8 cellular contexts compared by ENCODE assay signal in genomic region chr2:72143441-72144356, GRCh38. TPM values are rescaled to one million over a fixed set of nuclear protein-coding genes. Genes with fewer than 3 reads are reported as not detected.
A peak's percentile ranks its signal among the peaks of the same experiment; 100 is the strongest.
DNase-seq lines count a peak whose midpoint lies in the region; ATAC-seq and TF ChIP-seq lines count a peak whose summit lies in the region.

No MANE protein-coding gene starts in this region.

- peak overlapping the region; percentile 52 to 61 (median 56) for H3K4me3 ChIP-seq in esophagus muscularis mucosa
- H3K4me3 ChIP-seq in vagina, result peak overlapping the region; percentile 40 to 42
- no peak overlapping the region for H3K4me3 ChIP-seq in A673 (ENCODE audit: low read depth, low read length, poor library complexity, severe bottlenecking)

- 43% methylated on average over 37 of the region's 70 CpGs for WGBS in esophagus muscularis mucosa

- H3K4me1 ChIP-seq in esophagus muscularis mucosa (peaks cover 58 to 67% (median 66%) of the 10 kb centered on the region in 4 donors), vagina (peaks cover 65% of the 10 kb centered on the region), A673 (ENCODE audit: insufficient read depth, low read length, poor library complexity, severe bottlenecking) (peaks cover 30% of the 10 kb centered on the region)

- TF ChIP-seq POLR2A in esophagus muscularis mucosa (IDR thresholded peaks at IDR 0.05; ENCODE audit: low read depth) (no peak), vagina (IDR thresholded peaks at IDR 0.05) (no peak)

- H3K27me3 Mint-ChIP-seq in activated naive CD8-positive, alpha-beta T cell, result peaks cover 18% of the 10 kb centered on the region
- peaks cover 58% of the 10 kb centered on the region for H3K27me3 Mint-ChIP-seq in activated naive CD8-positive, alpha-beta T cell treated with anti-CD3 and anti-CD28 coated beads for 36 hours
- H3K27me3 Mint-ChIP-seq in natural killer cell treated with Interleukin-12 subunit alpha and Interleukin-12 subunit beta and Interleukin-15 and Interleukin-18, amount 100 ng/mL, for 72 hours, result peaks cover 26 to 38% of the 10 kb centered on the region in 2 donors

- TF ChIP-seq CTCF in esophagus muscularis mucosa (IDR thresholded peaks at IDR 0.05) (no peak), vagina (IDR thresholded peaks at IDR 0.05) (no peak), A673 (conservative IDR thresholded peaks at IDR 0.05; ENCODE audit: low read depth, low read length) (no peak)

- intact Hi-C loops in esophagus muscularis mucosa (cut with DNase I) (loop anchor here (10.0 kb wide), 1 partner anchor 601 kb away; no protein-coding TSS in a partner anchor), vagina (cut with DNase I) (loop anchor here (10.0 kb wide), 2 partner anchors 209 to 441 kb away; no protein-coding TSS in a partner anchor), A673 (cut with micrococcal nuclease; ENCODE audit: unreplicated experiment) (loop anchor here (10.0 kb wide), 1 partner anchor 529 kb away; no protein-coding TSS in a partner anchor)

- H3K27ac ChIP-seq in esophagus muscularis mucosa (replicated peaks in 1 of 4), result peak overlapping the region; percentile 15 to 60 (median 50)
- H3K27ac ChIP-seq in vagina, result peak overlapping the region; percentile 51
- no peak overlapping the region for H3K27ac ChIP-seq in A673 (ENCODE audit: low read depth, low read length, poor library complexity, severe bottlenecking)

- H3K4me3 Mint-ChIP-seq in activated naive CD8-positive, alpha-beta T cell, result peak overlapping the region; percentile 44
- no peak overlapping the region for H3K4me3 Mint-ChIP-seq in activated naive CD8-positive, alpha-beta T cell treated with anti-CD3 and anti-CD28 coated beads for 36 hours
- no peak overlapping the region for H3K4me3 Mint-ChIP-seq in natural killer cell treated with Interleukin-12 subunit alpha and Interleukin-12 subunit beta and Interleukin-15 and Interleukin-18, amount 100 ng/mL, for 72 hours

- H3K9me3 Mint-ChIP-seq in activated naive CD8-positive, alpha-beta T cell (ENCODE audit: low read depth), result no peaks in the 10 kb centered on the region
- peaks cover 3% of the 10 kb centered on the region for H3K9me3 Mint-ChIP-seq in activated naive CD8-positive, alpha-beta T cell treated with anti-CD3 and anti-CD28 coated beads for 36 hours
- H3K9me3 Mint-ChIP-seq in natural killer cell treated with Interleukin-12 subunit alpha and Interleukin-12 subunit beta and Interleukin-15 and Interleukin-18, amount 100 ng/mL, for 72 hours, result no peaks in the 10 kb centered on the region

- no TSS peak for BruUV-seq in A673 (replicated peaks; lab: Mats Ljungman, UMichigan)

- H3K4me1 Mint-ChIP-seq in activated naive CD8-positive, alpha-beta T cell (ENCODE audit: low read depth), result peaks cover 26% of the 10 kb centered on the region
- peaks cover 23% of the 10 kb centered on the region for H3K4me1 Mint-ChIP-seq in activated naive CD8-positive, alpha-beta T cell treated with anti-CD3 and anti-CD28 coated beads for 36 hours
- H3K4me1 Mint-ChIP-seq in natural killer cell treated with Interleukin-12 subunit alpha and Interleukin-12 subunit beta and Interleukin-15 and Interleukin-18, amount 100 ng/mL, for 72 hours (ENCODE audit: low read depth in 2 of 2), result peaks cover 16 to 18% of the 10 kb centered on the region in 2 donors

- no peaks in the 10 kb centered on the region for H3K9me3 ChIP-seq in esophagus muscularis mucosa
- no peaks in the 10 kb centered on the region for H3K9me3 ChIP-seq in vagina
- no peaks in the 10 kb centered on the region for H3K9me3 ChIP-seq in A673 (ENCODE audit: low read depth, low read length, poor library complexity, severe bottlenecking)

- H3K36me3 ChIP-seq in esophagus muscularis mucosa, result no peaks in the 10 kb centered on the region
- no peaks in the 10 kb centered on the region for H3K36me3 ChIP-seq in vagina
- H3K36me3 ChIP-seq in A673 (ENCODE audit: insufficient read depth, low read length, poor library complexity, severe bottlenecking), result no peaks in the 10 kb centered on the region

- H3K27me3 ChIP-seq in esophagus muscularis mucosa, result peaks cover 11 to 52% (median 41%) of the 10 kb centered on the region in 4 donors
- H3K27me3 ChIP-seq in vagina, result peaks cover 21% of the 10 kb centered on the region
- peaks cover 32% of the 10 kb centered on the region for H3K27me3 ChIP-seq in A673 (replicated peaks; ENCODE audit: insufficient read depth, low read depth, low read length, poor library complexity)

- H3K27ac Mint-ChIP-seq in activated naive CD8-positive, alpha-beta T cell, result no peak overlapping the region
- no peak overlapping the region for H3K27ac Mint-ChIP-seq in activated naive CD8-positive, alpha-beta T cell treated with anti-CD3 and anti-CD28 coated beads for 36 hours
- H3K27ac Mint-ChIP-seq in natural killer cell treated with Interleukin-12 subunit alpha and Interleukin-12 subunit beta and Interleukin-15 and Interleukin-18, amount 100 ng/mL, for 72 hours, result no peak overlapping the region

- POLR2A ChIA-PET in A673 (lab: Charles Lee; ENCODE audit: low non-redundant PET), result no interaction called here

- TF ChIP-seq EP300 in esophagus muscularis mucosa (IDR thresholded peaks at IDR 0.05), result no peak

- DNase-seq in activated naive CD8-positive, alpha-beta T cell treated with anti-CD3 and anti-CD28 coated beads for 36 hours, result no peak
- no peak for DNase-seq in esophagus muscularis mucosa (ENCODE audit: extremely low spot score)
- peak; percentile 58 for DNase-seq in natural killer cell treated with Interleukin-12 subunit alpha and Interleukin-12 subunit beta and Interleukin-15 and Interleukin-18, amount 100 ng/mL, for 72 hours (ENCODE audit: low spot score)
- DNase-seq in vagina (ENCODE audit: extremely low spot score in 2 of 2), result peak; percentile 64 to 83
- DNase-seq in NCI-H187 (lab: John Stamatoyannopoulos, UW), result no peak
- DNase-seq in A673 (ENCODE audit: low spot score), result no peak

- no peak for ATAC-seq in natural killer cell treated with Interleukin-12 subunit alpha and Interleukin-12 subunit beta and Interleukin-15 and Interleukin-18, amount 100 ng/mL, for 72 hours
- ATAC-seq in HG02642 (IDR thresholded peaks at IDR 0.05; ENCODE audit: poor library complexity, unreplicated experiment), result no peak

- CTCF ChIA-PET in A673 (lab: Charles Lee), result no interaction called here

- no peaks in the 10 kb centered on the region for H3K36me3 Mint-ChIP-seq in activated naive CD8-positive, alpha-beta T cell
- peaks cover 3% of the 10 kb centered on the region for H3K36me3 Mint-ChIP-seq in activated naive CD8-positive, alpha-beta T cell treated with anti-CD3 and anti-CD28 coated beads for 36 hours
- H3K36me3 Mint-ChIP-seq in natural killer cell treated with Interleukin-12 subunit alpha and Interleukin-12 subunit beta and Interleukin-15 and Interleukin-18, amount 100 ng/mL, for 72 hours, result peaks cover 6% of the 10 kb centered on the region

RNA-seq across cellular contexts. Expression of gene CYP26B1, which starts 4.0 kb away (rescaled TPM):
- total RNA-seq in activated naive CD8-positive, alpha-beta T cell treated with anti-CD3 and anti-CD28 coated beads for 36 hours, result not detected
- total RNA-seq in esophagus muscularis mucosa (1 to 10 TPM; 1.2 to 3.6 (median 2.4) TPM), vagina (6.9 TPM), A673 (2021) (2.1 and 2.7 TPM in 2 replicates)
- not detected for total RNA-seq in natural killer cell treated with Interleukin-12 subunit alpha and Interleukin-12 subunit beta and Interleukin-15 and Interleukin-18, amount 100 ng/mL, for 72 hours

Comparison
In these comparisons a context has a peak if more than half of its experiments do, and no peak if none do; other contexts are left out.
1. DNase-seq: peak in natural killer cell treated with Interleukin-12 subunit alpha and Interleukin-12 subunit beta and Interleukin-15 and Interleukin-18, amount 100 ng/mL, for 72 hours (single experiment) and vagina (2 of 2); none in activated naive CD8-positive, alpha-beta T cell treated with anti-CD3 and anti-CD28 coated beads for 36 hours (single experiment), esophagus muscularis mucosa (single experiment), NCI-H187 (0 of 2) and A673 (single experiment).